Comparison of ENCODE assay signal across 1 cellular context in the genomic region with DNA sequence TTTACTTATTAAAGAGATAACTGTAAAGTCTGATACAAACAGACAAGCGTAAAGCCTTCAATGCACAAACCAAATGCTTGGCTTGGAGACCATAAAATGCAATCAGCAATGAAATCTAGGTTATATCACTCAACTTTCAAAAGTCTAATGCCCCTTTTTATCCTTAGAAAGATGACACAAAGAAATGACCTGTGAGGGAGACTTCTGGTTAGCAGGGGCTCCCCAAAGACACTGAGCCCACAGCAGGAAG.
A peak's percentile ranks its signal among the peaks of the same experiment; 100 is the strongest.
TF ChIP-seq lines count a peak whose summit lies in the region.

No MANE protein-coding gene starts in this region.

TF ChIP-seq in GM12878, 131 proteins besides CTCF, POLR2A, EP300 and RAD21 (continued from another document and continues in another):
- TF ChIP-seq, protein P1, sequence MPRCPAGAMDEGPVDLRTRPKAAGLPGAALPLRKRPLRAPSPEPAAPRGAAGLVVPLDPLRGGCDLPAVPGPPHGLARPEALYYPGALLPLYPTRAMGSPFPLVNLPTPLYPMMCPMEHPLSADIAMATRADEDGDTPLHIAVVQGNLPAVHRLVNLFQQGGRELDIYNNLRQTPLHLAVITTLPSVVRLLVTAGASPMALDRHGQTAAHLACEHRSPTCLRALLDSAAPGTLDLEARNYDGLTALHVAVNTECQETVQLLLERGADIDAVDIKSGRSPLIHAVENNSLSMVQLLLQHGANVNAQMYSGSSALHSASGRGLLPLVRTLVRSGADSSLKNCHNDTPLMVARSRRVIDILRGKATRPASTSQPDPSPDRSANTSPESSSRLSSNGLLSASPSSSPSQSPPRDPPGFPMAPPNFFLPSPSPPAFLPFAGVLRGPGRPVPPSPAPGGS (IDR thresholded peaks at IDR 0.05; ENCODE audit: borderline replicate concordance, insufficient read depth, low read depth, low read length, poor library complexity, severe bottlenecking), result no peak
- TF ChIP-seq ZZZ3 (IDR thresholded peaks at IDR 0.05; ENCODE audit: control insufficient read depth, insufficient read length, low read depth), result no peak
- TF ChIP-seq RUNX3 (IDR thresholded peaks at IDR 0.05; ENCODE audit: low read length), result peak; percentile 89; the same call in 1 of the 2 replicates
- no peak for TF ChIP-seq NFIC (IDR thresholded peaks at IDR 0.05; ENCODE audit: low read depth, low read length)
- TF ChIP-seq KLF5 (IDR thresholded peaks at IDR 0.05; ENCODE audit: partially characterized antibody), result no peak
- TF ChIP-seq GABPA (IDR thresholded peaks at IDR 0.05; ENCODE audit: low read depth), result no peak; the same call in 1 of the 2 replicates
- peak; percentile 67; the same call in 1 of the 2 replicates for TF ChIP-seq CBFB (IDR thresholded peaks at IDR 0.05; ENCODE audit: low read depth)
- no peak for TF ChIP-seq TCF12 (IDR thresholded peaks at IDR 0.05; ENCODE audit: low read depth, low read length)
- TF ChIP-seq CREB1 (IDR thresholded peaks at IDR 0.05; ENCODE audit: low read depth), result no peak
- no peak for TF ChIP-seq NR2C2 (IDR thresholded peaks at IDR 0.05; ENCODE audit: borderline replicate concordance, control insufficient read depth, insufficient read length, low read depth)
- TF ChIP-seq, protein P2, sequence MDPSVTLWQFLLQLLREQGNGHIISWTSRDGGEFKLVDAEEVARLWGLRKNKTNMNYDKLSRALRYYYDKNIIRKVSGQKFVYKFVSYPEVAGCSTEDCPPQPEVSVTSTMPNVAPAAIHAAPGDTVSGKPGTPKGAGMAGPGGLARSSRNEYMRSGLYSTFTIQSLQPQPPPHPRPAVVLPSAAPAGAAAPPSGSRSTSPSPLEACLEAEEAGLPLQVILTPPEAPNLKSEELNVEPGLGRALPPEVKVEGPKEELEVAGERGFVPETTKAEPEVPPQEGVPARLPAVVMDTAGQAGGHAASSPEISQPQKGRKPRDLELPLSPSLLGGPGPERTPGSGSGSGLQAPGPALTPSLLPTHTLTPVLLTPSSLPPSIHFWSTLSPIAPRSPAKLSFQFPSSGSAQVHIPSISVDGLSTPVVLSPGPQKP (IDR thresholded peaks at IDR 0.05; ENCODE audit: low read depth, low read length), result no peak
- TF ChIP-seq, protein P3, sequence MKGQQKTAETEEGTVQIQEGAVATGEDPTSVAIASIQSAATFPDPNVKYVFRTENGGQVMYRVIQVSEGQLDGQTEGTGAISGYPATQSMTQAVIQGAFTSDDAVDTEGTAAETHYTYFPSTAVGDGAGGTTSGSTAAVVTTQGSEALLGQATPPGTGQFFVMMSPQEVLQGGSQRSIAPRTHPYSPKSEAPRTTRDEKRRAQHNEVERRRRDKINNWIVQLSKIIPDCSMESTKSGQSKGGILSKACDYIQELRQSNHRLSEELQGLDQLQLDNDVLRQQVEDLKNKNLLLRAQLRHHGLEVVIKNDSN (IDR thresholded peaks at IDR 0.05; ENCODE audit: borderline replicate concordance, extremely low read length, insufficient read depth, low read depth, low read length), result no peak
- TF ChIP-seq, protein P4, sequence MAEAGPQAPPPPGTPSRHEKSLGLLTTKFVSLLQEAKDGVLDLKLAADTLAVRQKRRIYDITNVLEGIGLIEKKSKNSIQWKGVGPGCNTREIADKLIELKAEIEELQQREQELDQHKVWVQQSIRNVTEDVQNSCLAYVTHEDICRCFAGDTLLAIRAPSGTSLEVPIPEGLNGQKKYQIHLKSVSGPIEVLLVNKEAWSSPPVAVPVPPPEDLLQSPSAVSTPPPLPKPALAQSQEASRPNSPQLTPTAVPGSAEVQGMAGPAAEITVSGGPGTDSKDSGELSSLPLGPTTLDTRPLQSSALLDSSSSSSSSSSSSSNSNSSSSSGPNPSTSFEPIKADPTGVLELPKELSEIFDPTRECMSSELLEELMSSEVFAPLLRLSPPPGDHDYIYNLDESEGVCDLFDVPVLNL (IDR thresholded peaks at IDR 0.05; ENCODE audit: low read depth, low read length), result no peak
- no peak for TF ChIP-seq WRNIP1 (IDR thresholded peaks at IDR 0.05; ENCODE audit: borderline replicate concordance, low read depth, low read length)
- 0 out of 4 replicates have a peak, but pooled peaks of 1 of the 2 experiments have one; percentile 23 for TF ChIP-seq CEBPB (IDR thresholded peaks at IDR 0.05; ENCODE audit: borderline replicate concordance in 1 of 2, low read depth in 2 of 2, low read length in 2 of 2)
- TF ChIP-seq TBL1XR1 (IDR thresholded peaks at IDR 0.05; ENCODE audit: low read depth, low read length), result no peak
- no peak for TF ChIP-seq POU2F2 (IDR thresholded peaks at IDR 0.05; ENCODE audit: borderline replicate concordance, low read depth, low read length)
- TF ChIP-seq LARP7 (IDR thresholded peaks at IDR 0.05), result no peak
- TF ChIP-seq, protein P5, sequence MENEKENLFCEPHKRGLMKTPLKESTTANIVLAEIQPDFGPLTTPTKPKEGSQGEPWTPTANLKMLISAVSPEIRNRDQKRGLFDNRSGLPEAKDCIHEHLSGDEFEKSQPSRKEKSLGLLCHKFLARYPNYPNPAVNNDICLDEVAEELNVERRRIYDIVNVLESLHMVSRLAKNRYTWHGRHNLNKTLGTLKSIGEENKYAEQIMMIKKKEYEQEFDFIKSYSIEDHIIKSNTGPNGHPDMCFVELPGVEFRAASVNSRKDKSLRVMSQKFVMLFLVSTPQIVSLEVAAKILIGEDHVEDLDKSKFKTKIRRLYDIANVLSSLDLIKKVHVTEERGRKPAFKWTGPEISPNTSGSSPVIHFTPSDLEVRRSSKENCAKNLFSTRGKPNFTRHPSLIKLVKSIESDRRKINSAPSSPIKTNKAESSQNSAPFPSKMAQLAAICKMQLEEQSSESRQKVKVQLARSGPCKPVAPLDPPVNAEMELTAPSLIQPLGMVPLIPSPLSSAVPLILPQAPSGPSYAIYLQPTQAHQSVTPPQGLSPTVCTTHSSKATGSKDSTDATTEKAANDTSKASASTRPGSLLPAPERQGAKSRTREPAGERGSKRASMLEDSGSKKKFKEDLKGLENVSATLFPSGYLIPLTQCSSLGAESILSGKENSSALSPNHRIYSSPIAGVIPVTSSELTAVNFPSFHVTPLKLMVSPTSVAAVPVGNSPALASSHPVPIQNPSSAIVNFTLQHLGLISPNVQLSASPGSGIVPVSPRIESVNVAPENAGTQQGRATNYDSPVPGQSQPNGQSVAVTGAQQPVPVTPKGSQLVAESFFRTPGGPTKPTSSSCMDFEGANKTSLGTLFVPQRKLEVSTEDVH (IDR thresholded peaks at IDR 0.05; ENCODE audit: low read depth, partially characterized antibody), result no peak
- no peak for TF ChIP-seq EZH2 (IDR thresholded peaks at IDR 0.05; ENCODE audit: borderline replicate concordance, control insufficient read depth, low read depth, low read length)
- TF ChIP-seq, protein P6, sequence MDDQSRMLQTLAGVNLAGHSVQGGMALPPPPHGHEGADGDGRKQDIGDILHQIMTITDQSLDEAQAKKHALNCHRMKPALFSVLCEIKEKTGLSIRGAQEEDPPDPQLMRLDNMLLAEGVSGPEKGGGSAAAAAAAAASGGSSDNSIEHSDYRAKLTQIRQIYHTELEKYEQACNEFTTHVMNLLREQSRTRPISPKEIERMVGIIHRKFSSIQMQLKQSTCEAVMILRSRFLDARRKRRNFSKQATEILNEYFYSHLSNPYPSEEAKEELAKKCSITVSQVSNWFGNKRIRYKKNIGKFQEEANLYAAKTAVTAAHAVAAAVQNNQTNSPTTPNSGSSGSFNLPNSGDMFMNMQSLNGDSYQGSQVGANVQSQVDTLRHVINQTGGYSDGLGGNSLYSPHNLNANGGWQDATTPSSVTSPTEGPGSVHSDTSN (IDR thresholded peaks at IDR 0.05; ENCODE audit: insufficient replicate concordance, low read depth, low read length), result no peak
- TF ChIP-seq STAT1 (conservative IDR thresholded peaks at IDR 0.05), result no peak
- TF ChIP-seq, protein P7, sequence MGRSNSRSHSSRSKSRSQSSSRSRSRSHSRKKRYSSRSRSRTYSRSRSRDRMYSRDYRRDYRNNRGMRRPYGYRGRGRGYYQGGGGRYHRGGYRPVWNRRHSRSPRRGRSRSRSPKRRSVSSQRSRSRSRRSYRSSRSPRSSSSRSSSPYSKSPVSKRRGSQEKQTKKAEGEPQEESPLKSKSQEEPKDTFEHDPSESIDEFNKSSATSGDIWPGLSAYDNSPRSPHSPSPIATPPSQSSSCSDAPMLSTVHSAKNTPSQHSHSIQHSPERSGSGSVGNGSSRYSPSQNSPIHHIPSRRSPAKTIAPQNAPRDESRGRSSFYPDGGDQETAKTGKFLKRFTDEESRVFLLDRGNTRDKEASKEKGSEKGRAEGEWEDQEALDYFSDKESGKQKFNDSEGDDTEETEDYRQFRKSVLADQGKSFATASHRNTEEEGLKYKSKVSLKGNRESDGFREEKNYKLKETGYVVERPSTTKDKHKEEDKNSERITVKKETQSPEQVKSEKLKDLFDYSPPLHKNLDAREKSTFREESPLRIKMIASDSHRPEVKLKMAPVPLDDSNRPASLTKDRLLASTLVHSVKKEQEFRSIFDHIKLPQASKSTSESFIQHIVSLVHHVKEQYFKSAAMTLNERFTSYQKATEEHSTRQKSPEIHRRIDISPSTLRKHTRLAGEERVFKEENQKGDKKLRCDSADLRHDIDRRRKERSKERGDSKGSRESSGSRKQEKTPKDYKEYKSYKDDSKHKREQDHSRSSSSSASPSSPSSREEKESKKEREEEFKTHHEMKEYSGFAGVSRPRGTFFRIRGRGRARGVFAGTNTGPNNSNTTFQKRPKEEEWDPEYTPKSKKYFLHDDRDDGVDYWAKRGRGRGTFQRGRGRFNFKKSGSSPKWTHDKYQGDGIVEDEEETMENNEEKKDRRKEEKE (IDR thresholded peaks at IDR 0.05), result no peak
- no peak for TF ChIP-seq CHD1 (IDR thresholded peaks at IDR 0.05; ENCODE audit: low read depth, low read length)
- no peak for TF ChIP-seq JUNB (IDR thresholded peaks at IDR 0.05)
- no peak for TF ChIP-seq MEF2A (IDR thresholded peaks at IDR 0.05; ENCODE audit: insufficient read depth, low read depth, low read length)
- TF ChIP-seq, protein P8, sequence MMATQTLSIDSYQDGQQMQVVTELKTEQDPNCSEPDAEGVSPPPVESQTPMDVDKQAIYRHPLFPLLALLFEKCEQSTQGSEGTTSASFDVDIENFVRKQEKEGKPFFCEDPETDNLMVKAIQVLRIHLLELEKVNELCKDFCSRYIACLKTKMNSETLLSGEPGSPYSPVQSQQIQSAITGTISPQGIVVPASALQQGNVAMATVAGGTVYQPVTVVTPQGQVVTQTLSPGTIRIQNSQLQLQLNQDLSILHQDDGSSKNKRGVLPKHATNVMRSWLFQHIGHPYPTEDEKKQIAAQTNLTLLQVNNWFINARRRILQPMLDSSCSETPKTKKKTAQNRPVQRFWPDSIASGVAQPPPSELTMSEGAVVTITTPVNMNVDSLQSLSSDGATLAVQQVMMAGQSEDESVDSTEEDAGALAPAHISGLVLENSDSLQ (IDR thresholded peaks at IDR 0.05), result no peak
- no peak for TF ChIP-seq MXI1 (IDR thresholded peaks at IDR 0.05; ENCODE audit: low read depth, low read length)
- TF ChIP-seq, protein P9, sequence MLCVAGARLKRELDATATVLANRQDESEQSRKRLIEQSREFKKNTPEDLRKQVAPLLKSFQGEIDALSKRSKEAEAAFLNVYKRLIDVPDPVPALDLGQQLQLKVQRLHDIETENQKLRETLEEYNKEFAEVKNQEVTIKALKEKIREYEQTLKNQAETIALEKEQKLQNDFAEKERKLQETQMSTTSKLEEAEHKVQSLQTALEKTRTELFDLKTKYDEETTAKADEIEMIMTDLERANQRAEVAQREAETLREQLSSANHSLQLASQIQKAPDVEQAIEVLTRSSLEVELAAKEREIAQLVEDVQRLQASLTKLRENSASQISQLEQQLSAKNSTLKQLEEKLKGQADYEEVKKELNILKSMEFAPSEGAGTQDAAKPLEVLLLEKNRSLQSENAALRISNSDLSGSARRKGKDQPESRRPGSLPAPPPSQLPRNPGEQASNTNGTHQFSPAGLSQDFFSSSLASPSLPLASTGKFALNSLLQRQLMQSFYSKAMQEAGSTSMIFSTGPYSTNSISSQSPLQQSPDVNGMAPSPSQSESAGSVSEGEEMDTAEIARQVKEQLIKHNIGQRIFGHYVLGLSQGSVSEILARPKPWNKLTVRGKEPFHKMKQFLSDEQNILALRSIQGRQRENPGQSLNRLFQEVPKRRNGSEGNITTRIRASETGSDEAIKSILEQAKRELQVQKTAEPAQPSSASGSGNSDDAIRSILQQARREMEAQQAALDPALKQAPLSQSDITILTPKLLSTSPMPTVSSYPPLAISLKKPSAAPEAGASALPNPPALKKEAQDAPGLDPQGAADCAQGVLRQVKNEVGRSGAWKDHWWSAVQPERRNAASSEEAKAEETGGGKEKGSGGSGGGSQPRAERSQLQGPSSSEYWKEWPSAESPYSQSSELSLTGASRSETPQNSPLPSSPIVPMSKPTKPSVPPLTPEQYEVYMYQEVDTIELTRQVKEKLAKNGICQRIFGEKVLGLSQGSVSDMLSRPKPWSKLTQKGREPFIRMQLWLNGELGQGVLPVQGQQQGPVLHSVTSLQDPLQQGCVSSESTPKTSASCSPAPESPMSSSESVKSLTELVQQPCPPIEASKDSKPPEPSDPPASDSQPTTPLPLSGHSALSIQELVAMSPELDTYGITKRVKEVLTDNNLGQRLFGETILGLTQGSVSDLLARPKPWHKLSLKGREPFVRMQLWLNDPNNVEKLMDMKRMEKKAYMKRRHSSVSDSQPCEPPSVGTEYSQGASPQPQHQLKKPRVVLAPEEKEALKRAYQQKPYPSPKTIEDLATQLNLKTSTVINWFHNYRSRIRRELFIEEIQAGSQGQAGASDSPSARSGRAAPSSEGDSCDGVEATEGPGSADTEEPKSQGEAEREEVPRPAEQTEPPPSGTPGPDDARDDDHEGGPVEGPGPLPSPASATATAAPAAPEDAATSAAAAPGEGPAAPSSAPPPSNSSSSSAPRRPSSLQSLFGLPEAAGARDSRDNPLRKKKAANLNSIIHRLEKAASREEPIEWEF (IDR thresholded peaks at IDR 0.05; ENCODE audit: insufficient replicate concordance, low read depth, low read length), result no peak
- TF ChIP-seq, protein P10, sequence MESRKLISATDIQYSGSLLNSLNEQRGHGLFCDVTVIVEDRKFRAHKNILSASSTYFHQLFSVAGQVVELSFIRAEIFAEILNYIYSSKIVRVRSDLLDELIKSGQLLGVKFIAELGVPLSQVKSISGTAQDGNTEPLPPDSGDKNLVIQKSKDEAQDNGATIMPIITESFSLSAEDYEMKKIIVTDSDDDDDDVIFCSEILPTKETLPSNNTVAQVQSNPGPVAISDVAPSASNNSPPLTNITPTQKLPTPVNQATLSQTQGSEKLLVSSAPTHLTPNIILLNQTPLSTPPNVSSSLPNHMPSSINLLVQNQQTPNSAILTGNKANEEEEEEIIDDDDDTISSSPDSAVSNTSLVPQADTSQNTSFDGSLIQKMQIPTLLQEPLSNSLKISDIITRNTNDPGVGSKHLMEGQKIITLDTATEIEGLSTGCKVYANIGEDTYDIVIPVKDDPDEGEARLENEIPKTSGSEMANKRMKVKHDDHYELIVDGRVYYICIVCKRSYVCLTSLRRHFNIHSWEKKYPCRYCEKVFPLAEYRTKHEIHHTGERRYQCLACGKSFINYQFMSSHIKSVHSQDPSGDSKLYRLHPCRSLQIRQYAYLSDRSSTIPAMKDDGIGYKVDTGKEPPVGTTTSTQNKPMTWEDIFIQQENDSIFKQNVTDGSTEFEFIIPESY (IDR thresholded peaks at IDR 0.05), result no peak
- TF ChIP-seq KDM1A (IDR thresholded peaks at IDR 0.05; ENCODE audit: borderline replicate concordance), result no peak
- TF ChIP-seq, protein P11, sequence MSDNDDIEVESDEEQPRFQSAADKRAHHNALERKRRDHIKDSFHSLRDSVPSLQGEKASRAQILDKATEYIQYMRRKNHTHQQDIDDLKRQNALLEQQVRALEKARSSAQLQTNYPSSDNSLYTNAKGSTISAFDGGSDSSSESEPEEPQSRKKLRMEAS (IDR thresholded peaks at IDR 0.05; ENCODE audit: low read depth, low read length), result no peak
- no peak for TF ChIP-seq ZBED1 (IDR thresholded peaks at IDR 0.05; ENCODE audit: borderline replicate concordance)
- no peak for TF ChIP-seq ZNF217 (IDR thresholded peaks at IDR 0.05)
- TF ChIP-seq CBX3 (IDR thresholded peaks at IDR 0.05; ENCODE audit: borderline replicate concordance, low read depth), result no peak
- no peak for TF ChIP-seq IRF4 (IDR thresholded peaks at IDR 0.05; ENCODE audit: low read depth, low read length)
- TF ChIP-seq CBX5 (IDR thresholded peaks at IDR 0.05; ENCODE audit: low read depth), result no peak
- no peak for TF ChIP-seq PAX5 (IDR thresholded peaks at IDR 0.05; ENCODE audit: borderline replicate concordance, low read depth, low read length)
- TF ChIP-seq HDAC2 (IDR thresholded peaks at IDR 0.05), result 0 out of 2 replicates have a peak, but pooled peaks have one; percentile 1
